Comparison of ENCODE assay signal across 21 cellular contexts in the genomic region with DNA sequence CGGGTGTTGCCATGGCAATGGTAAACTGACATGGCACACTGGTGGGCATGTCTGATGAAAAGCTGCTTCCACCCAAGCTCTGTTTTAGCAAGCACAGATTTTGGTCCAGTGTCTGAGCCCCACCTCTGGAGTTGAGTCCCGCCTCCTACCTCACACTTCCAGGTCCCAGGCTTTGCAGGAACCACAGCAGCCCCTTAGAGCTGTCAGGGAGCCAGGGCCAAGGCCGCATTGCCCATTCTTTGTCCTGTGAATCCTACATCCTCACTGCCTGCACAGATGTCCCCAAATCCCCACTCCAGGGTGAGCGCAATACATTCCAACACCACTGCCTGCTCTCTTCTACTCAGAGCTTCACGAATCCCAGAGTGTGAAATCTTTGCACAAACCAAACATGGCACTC.
DNase-seq lines count a peak whose midpoint lies in the region; ATAC-seq, FAIRE-seq and TF ChIP-seq lines count a peak whose summit lies in the region.
"Had no signal": no experiment of that assay in that cellular context is flagged by ENCODE, and none has a peak within 500 bp of the region (broad histone marks: within the 10 kb centered on the region; RNA-seq: fewer than 3 reads in every experiment).

No MANE protein-coding gene starts in this region.

- in situ Hi-C loops in HAP-1 (cut with MboI; ENCODE audit: low sequenced_read_pairs), result no loop called here

- TF ChIP-seq CTCF in RWPE2 (IDR thresholded peaks at IDR 0.05; ENCODE audit: poor library complexity, severe bottlenecking) (no peak), mesothelial cell of epicardium (IDR thresholded peaks at IDR 0.05; ENCODE audit: unreplicated experiment) (no peak), Peyer's patch (IDR thresholded peaks at IDR 0.05) (no peak)

- no peaks in the 10 kb centered on the region for H3K9me3 Mint-ChIP-seq in mesothelial cell of epicardium
- H3K9me3 Mint-ChIP-seq: CD4-positive, CD25-positive, alpha-beta regulatory T cell; CD8-positive, alpha-beta T cell; H9; HFFc6 had no signal

- no peak overlapping the region for H2BK15ac ChIP-seq in neuronal stem cell (ENCODE audit: low read length)

- peaks cover 22% of the 10 kb centered on the region for H3K4me1 ChIP-seq in RWPE2 (ENCODE audit: insufficient read depth, poor library complexity, severe bottlenecking)
- peaks cover 7 to 8% of the 10 kb centered on the region in 2 donors for H3K4me1 ChIP-seq in neuronal stem cell (ENCODE audit: control insufficient read depth in 2 of 2, insufficient read depth in 1 of 2, low read depth in 1 of 2, low read length in 2 of 2)
- H3K4me1 ChIP-seq in Peyer's patch, result no peaks in the 10 kb centered on the region
- H3K4me1 ChIP-seq in HAP-1, result peaks cover 10% of the 10 kb centered on the region

- no peak overlapping the region for H3K23ac ChIP-seq in neuronal stem cell (ENCODE audit: low read depth, low read length, poor library complexity)

- no peak overlapping the region for H3K4ac ChIP-seq in neuronal stem cell (ENCODE audit: low read length)

- no peak overlapping the region for H2AFZ ChIP-seq in neuronal stem cell (ENCODE audit: low read length)
- H2AFZ ChIP-seq: GM23248 had no signal

- H3K14ac ChIP-seq in neuronal stem cell (ENCODE audit: low read length), result no peak overlapping the region

- H2BK120ac ChIP-seq in neuronal stem cell (ENCODE audit: low read depth, low read length), result no peak overlapping the region

- DNase-seq in RWPE2 (ENCODE audit: low spot score), result peak; percentile 68
- DNase-seq in mesothelial cell of epicardium (ENCODE audit: low spot score in 2 of 2, unreplicated experiment in 2 of 2), result no peak
- DNase-seq in neuronal stem cell (ENCODE audit: low spot score), result no peak
- no peak for DNase-seq in GM19239 (ENCODE audit: insufficient read length, low spot score)
- no peak for DNase-seq in Peyer's patch
- DNase-seq in HAP-1 (ENCODE audit: low spot score in 2 of 2), result no peak
- DNase-seq: Caco-2; CD4-positive, CD25-positive, alpha-beta regulatory T cell; CD8-positive, alpha-beta T cell; DMS153; DND-41; GM23248; H9; HFFc6 had no signal

- H2BK5ac ChIP-seq in neuronal stem cell (ENCODE audit: low read length), result no peak overlapping the region

- no peak overlapping the region for H3K4me2 ChIP-seq in neuronal stem cell (ENCODE audit: insufficient read depth, low read length, poor library complexity, severe bottlenecking)

- peaks cover 58% of the 10 kb centered on the region for H3K4me1 Mint-ChIP-seq in mesothelial cell of epicardium
- H3K4me1 Mint-ChIP-seq: B cell; CD4-positive, CD25-positive, alpha-beta regulatory T cell had no signal

- H3K36me3 ChIP-seq in RWPE2 (ENCODE audit: low read depth) (no peaks in the 10 kb centered on the region), neuronal stem cell (replicated peaks in 1 of 2; ENCODE audit: control insufficient read depth in 2 of 2, insufficient read depth in 2 of 2, low read length in 2 of 2) (no peaks in the 10 kb centered on the region), Peyer's patch (no peaks in the 10 kb centered on the region), HAP-1 (replicated peaks) (no peaks in the 10 kb centered on the region)
- H3K36me3 ChIP-seq: BLaER1 had no signal

- no peak overlapping the region for H3K9ac ChIP-seq in neuronal stem cell (ENCODE audit: low read depth, low read length, poor library complexity)
- H3K9ac ChIP-seq: BLaER1, GM23248 had no signal

- WGBS in neuronal stem cell (ENCODE audit: extremely low coverage in 2 of 2, insufficient read length in 2 of 2, insufficient replicate concordance in 1 of 2), 2 donors, result no CpG with 5 or more reads among the region's 5 CpGs

- H3K27ac ChIP-seq in RWPE2 (ENCODE audit: poor library complexity, severe bottlenecking), result no peak overlapping the region
- no peak overlapping the region for H3K27ac ChIP-seq in neuronal stem cell (replicated peaks; ENCODE audit: low read length)
- no peak overlapping the region for H3K27ac ChIP-seq in Peyer's patch
- H3K27ac ChIP-seq: 22Rv1, BLaER1, C4-2B, GM23248 had no signal

- no peak for FAIRE-seq in GM19239 (lab: Jason Lieb, UNC)
- FAIRE-seq: A204.1, G401.6, GM12892 had no signal

- peak overlapping the region; percentile 81 for H3K27ac Mint-ChIP-seq in mesothelial cell of epicardium
- H3K27ac Mint-ChIP-seq: B cell; CD4-positive, CD25-positive, alpha-beta regulatory T cell; CD8-positive, alpha-beta T cell; H9; HFFc6 had no signal

- H3K36me3 Mint-ChIP-seq in mesothelial cell of epicardium, result no peaks in the 10 kb centered on the region
- H3K36me3 Mint-ChIP-seq: CD4-positive, CD25-positive, alpha-beta regulatory T cell; CD8-positive, alpha-beta T cell had no signal

- no peaks in the 10 kb centered on the region for H3K27me3 Mint-ChIP-seq in mesothelial cell of epicardium (ENCODE audit: low read depth)

- H4K8ac ChIP-seq in neuronal stem cell (ENCODE audit: low read depth, low read length), result no peak overlapping the region

- H4K91ac ChIP-seq in neuronal stem cell (ENCODE audit: low read depth, low read length, poor library complexity), result no peak overlapping the region

- H3K18ac ChIP-seq in neuronal stem cell (ENCODE audit: low read length), result peak overlapping the region; percentile 72

- H3K27me3 ChIP-seq in RWPE2 (ENCODE audit: insufficient read depth, poor library complexity, severe bottlenecking), result no peaks in the 10 kb centered on the region
- peaks cover 0 to 12% (median 1%) of the 10 kb centered on the region in 3 experiments for H3K27me3 ChIP-seq in neuronal stem cell (ENCODE audit: control insufficient read depth in 3 of 3, insufficient read depth in 3 of 3, low read depth in 1 of 3, low read length in 3 of 3)
- H3K27me3 ChIP-seq in Peyer's patch, result no peaks in the 10 kb centered on the region
- no peaks in the 10 kb centered on the region for H3K27me3 ChIP-seq in HAP-1 (ENCODE audit: low read depth)
- H3K27me3 ChIP-seq: BLaER1 had no signal

- H2AK5ac ChIP-seq in neuronal stem cell (ENCODE audit: low read depth, low read length), result no peak overlapping the region

- H3K9me3 ChIP-seq in RWPE2 (ENCODE audit: severe bottlenecking) (no peaks in the 10 kb centered on the region), neuronal stem cell (replicated peaks in 1 of 2; ENCODE audit: control insufficient read depth in 2 of 2, insufficient read depth in 1 of 2, low read depth in 1 of 2, low read length in 2 of 2) (peaks cover 0 to 2% of the 10 kb centered on the region in 2 donors), Peyer's patch (no peaks in the 10 kb centered on the region), HAP-1 (0 out of 2 replicates have a peak, but pooled peaks cover 4% of the 10 kb centered on the region)
- H3K9me3 ChIP-seq: BLaER1, Caco-2 had no signal

- no peaks in the 10 kb centered on the region for H3K79me1 ChIP-seq in neuronal stem cell (ENCODE audit: low read depth, low read length)

- no peak overlapping the region for H2BK12ac ChIP-seq in neuronal stem cell (ENCODE audit: low read length)

- H3K4me3 Mint-ChIP-seq in mesothelial cell of epicardium, result no peak overlapping the region
- H3K4me3 Mint-ChIP-seq: B cell; CD4-positive, CD25-positive, alpha-beta regulatory T cell; CD8-positive, alpha-beta T cell; H9; HFFc6 had no signal

- no peak for TF ChIP-seq POLR2A in Peyer's patch (IDR thresholded peaks at IDR 0.05)

- H3K4me3 ChIP-seq in RWPE2 (ENCODE audit: severe bottlenecking), result no peak overlapping the region
- H3K4me3 ChIP-seq in neuronal stem cell (ENCODE audit: low read length in 2 of 2), result no peak overlapping the region
- no peak overlapping the region for H3K4me3 ChIP-seq in Peyer's patch
- H3K4me3 ChIP-seq in HAP-1, result no peak overlapping the region
- H3K4me3 ChIP-seq: BLaER1, GM23248 had no signal

- no peak for ATAC-seq in RWPE2 (ENCODE audit: low read depth)
- ATAC-seq: CD8-positive, alpha-beta T cell had no signal
